In the genomic region with DNA sequence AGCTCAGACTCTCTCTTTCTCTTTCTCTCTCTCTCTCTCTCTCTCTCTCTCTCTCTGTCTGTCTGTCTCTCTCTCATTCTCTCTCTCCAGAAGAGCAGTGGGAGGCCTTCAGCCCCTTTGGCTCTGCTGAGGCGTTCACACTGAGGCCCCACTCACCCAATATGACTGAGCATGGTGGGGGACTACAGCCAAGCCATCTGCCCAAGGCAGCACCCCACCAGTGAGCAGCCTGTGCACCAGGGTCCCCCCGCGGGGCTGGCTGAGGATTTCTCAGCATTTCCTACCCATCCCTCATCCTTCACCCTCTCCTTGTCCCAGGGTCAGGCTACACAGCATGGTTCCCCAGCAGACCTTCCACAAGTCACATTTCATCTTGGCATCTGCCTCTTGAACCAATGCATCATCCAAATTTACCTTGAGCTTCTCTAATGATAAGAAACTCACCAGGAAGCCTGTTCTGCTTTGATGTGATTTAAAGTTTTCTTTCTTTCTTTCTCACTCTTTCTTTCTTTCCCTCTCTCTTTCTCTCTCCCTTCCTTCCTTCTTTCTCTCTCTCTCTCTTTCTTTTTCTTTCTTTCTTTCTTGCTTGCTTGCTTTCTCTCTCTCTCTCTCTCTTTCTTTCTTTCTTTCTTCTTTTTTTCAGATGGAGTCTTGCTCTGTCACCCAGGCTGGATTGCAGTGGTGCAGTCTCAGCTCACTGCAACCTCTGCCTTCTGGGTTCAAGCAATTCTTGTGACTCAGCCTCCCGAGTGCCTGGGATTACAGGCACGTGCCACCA, we compare ENCODE assay signal across 1 cellular context.
A peak's percentile ranks its signal among the peaks of the same experiment; 100 is the strongest.
TF ChIP-seq lines count a peak whose summit lies in the region.

No MANE protein-coding gene starts in this region.

TF ChIP-seq in HepG2, 621 proteins besides CTCF, POLR2A, EP300 and RAD21:
- TF ChIP-seq LCORL (IDR thresholded peaks at IDR 0.05) (0 out of 2 replicates have a peak, but pooled peaks have one; percentile 22), LCORL (CRISPR knock-in tag; IDR thresholded peaks at IDR 0.05) (no peak), MXD3 (CRISPR knock-in tag; IDR thresholded peaks at IDR 0.05) (no peak), HOXA5 (CRISPR knock-in tag; IDR thresholded peaks at IDR 0.05) (no peak), SOX6 (IDR thresholded peaks at IDR 0.05) (peak; percentile 72; the same call in 1 of the 2 replicates), SOX6 (CRISPR knock-in tag; IDR thresholded peaks at IDR 0.05) (no peak)
- TF ChIP-seq, protein P1, sequence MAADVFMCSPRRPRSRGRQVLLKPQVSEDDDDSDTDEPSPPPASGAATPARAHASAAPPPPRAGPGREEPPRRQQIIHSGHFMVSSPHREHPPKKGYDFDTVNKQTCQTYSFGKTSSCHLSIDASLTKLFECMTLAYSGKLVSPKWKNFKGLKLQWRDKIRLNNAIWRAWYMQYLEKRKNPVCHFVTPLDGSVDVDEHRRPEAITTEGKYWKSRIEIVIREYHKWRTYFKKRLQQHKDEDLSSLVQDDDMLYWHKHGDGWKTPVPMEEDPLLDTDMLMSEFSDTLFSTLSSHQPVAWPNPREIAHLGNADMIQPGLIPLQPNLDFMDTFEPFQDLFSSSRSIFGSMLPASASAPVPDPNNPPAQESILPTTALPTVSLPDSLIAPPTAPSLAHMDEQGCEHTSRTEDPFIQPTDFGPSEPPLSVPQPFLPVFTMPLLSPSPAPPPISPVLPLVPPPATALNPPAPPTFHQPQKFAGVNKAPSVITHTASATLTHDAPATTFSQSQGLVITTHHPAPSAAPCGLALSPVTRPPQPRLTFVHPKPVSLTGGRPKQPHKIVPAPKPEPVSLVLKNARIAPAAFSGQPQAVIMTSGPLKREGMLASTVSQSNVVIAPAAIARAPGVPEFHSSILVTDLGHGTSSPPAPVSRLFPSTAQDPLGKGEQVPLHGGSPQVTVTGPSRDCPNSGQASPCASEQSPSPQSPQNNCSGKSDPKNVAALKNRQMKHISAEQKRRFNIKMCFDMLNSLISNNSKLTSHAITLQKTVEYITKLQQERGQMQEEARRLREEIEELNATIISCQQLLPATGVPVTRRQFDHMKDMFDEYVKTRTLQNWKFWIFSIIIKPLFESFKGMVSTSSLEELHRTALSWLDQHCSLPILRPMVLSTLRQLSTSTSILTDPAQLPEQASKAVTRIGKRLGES (CRISPR knock-in tag; IDR thresholded peaks at IDR 0.05; ENCODE audit: borderline replicate concordance), result no peak
- TF ChIP-seq, protein P2, sequence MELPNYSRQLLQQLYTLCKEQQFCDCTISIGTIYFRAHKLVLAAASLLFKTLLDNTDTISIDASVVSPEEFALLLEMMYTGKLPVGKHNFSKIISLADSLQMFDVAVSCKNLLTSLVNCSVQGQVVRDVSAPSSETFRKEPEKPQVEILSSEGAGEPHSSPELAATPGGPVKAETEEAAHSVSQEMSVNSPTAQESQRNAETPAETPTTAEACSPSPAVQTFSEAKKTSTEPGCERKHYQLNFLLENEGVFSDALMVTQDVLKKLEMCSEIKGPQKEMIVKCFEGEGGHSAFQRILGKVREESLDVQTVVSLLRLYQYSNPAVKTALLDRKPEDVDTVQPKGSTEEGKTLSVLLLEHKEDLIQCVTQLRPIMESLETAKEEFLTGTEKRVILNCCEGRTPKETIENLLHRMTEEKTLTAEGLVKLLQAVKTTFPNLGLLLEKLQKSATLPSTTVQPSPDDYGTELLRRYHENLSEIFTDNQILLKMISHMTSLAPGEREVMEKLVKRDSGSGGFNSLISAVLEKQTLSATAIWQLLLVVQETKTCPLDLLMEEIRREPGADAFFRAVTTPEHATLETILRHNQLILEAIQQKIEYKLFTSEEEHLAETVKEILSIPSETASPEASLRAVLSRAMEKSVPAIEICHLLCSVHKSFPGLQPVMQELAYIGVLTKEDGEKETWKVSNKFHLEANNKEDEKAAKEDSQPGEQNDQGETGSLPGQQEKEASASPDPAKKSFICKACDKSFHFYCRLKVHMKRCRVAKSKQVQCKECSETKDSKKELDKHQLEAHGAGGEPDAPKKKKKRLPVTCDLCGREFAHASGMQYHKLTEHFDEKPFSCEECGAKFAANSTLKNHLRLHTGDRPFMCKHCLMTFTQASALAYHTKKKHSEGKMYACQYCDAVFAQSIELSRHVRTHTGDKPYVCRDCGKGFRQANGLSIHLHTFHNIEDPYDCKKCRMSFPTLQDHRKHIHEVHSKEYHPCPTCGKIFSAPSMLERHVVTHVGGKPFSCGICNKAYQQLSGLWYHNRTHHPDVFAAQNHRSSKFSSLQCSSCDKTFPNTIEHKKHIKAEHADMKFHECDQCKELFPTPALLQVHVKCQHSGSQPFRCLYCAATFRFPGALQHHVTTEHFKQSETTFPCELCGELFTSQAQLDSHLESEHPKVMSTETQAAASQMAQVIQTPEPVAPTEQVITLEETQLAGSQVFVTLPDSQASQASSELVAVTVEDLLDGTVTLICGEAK (IDR thresholded peaks at IDR 0.05), result peak; percentile 30; the same call in 1 of the 2 replicates
- TF ChIP-seq, protein P2 (CRISPR knock-in tag; IDR thresholded peaks at IDR 0.05), result no peak
